Comparison of ENCODE assay signal across 9 cellular contexts in genomic region chr4:88820723-88821368, GRCh38.
A peak's percentile ranks its signal among the peaks of the same experiment; 100 is the strongest.
DNase-seq lines count a peak whose midpoint lies in the region; ATAC-seq and TF ChIP-seq lines count a peak whose summit lies in the region.
"Had no signal": no experiment of that assay in that cellular context is flagged by ENCODE, and none has a peak within 500 bp of the region (broad histone marks: within the 10 kb centered on the region; RNA-seq: fewer than 3 reads in every experiment).

No MANE protein-coding gene starts in this region.

- H3K9ac ChIP-seq in parathyroid adenoma: no peak overlapping the region

- no TSS peak for BruUV-seq in Calu3 (replicated peaks; lab: Mats Ljungman, UMichigan)

- H3K4me1 Mint-ChIP-seq in Calu3 (ENCODE audit: low read depth, unreplicated experiment): peaks cover 8% of the 10 kb centered on the region
- peaks cover 13 to 17% of the 10 kb centered on the region in 2 donors for H3K4me1 Mint-ChIP-seq in effector memory CD8-positive, alpha-beta T cell (ENCODE audit: low read depth in 2 of 2)

- ATAC-seq in effector memory CD8-positive, alpha-beta T cell (replicated peaks): no peak
- ATAC-seq in HG02588 (IDR thresholded peaks at IDR 0.05; ENCODE audit: unreplicated experiment) (no peak), HG03045 (IDR thresholded peaks at IDR 0.05; ENCODE audit: unreplicated experiment) (no peak)
- ATAC-seq: naive thymus-derived CD8-positive, alpha-beta T cell had no signal

- CTCF ChIA-PET in Calu3 (lab: Charles Lee): interaction anchor here (1.1 kb wide), 1 partner anchor 202 kb away, joined by 3 read pairs; no protein-coding TSS in a partner anchor

- H3K4me2 ChIP-seq in parathyroid adenoma (ENCODE audit: low read length): peak overlapping the region; percentile 79

- H3K36me3 ChIP-seq in parathyroid adenoma (ENCODE audit: control insufficient read depth, insufficient read depth, low read length): no peaks in the 10 kb centered on the region

- H3K27ac Mint-ChIP-seq in Calu3 (ENCODE audit: unreplicated experiment): peak overlapping the region; percentile 54
- peak overlapping the region; percentile 63 to 79 for H3K27ac Mint-ChIP-seq in effector memory CD8-positive, alpha-beta T cell

- H3K79me2 ChIP-seq in parathyroid adenoma: peaks cover 21% of the 10 kb centered on the region

- H2AFZ ChIP-seq in parathyroid adenoma: no peak overlapping the region

- DNase-seq in Calu3 (no peak), NCI-H2029 (lab: John Stamatoyannopoulos, UW) (peak; percentile 31), epidermal melanocyte (ENCODE audit: insufficient read length, low spot score) (no peak), NCI-H524 (lab: John Stamatoyannopoulos, UW) (no peak)
- DNase-seq in effector memory CD8-positive, alpha-beta T cell: no peak
- DNase-seq: naive thymus-derived CD8-positive, alpha-beta T cell had no signal

- no peaks in the 10 kb centered on the region for H3K27me3 Mint-ChIP-seq in Calu3 (ENCODE audit: unreplicated experiment)
- H3K27me3 Mint-ChIP-seq in effector memory CD8-positive, alpha-beta T cell: peaks cover 0 to 7% of the 10 kb centered on the region in 2 donors
- H3K27me3 Mint-ChIP-seq: naive thymus-derived CD8-positive, alpha-beta T cell had no signal

- H3K9me3 ChIP-seq in parathyroid adenoma (ENCODE audit: control insufficient read depth, low read length): no peaks in the 10 kb centered on the region

- peaks cover 15% of the 10 kb centered on the region for H3K36me3 Mint-ChIP-seq in Calu3 (ENCODE audit: insufficient read depth, unreplicated experiment)
- H3K36me3 Mint-ChIP-seq in effector memory CD8-positive, alpha-beta T cell (ENCODE audit: insufficient read depth): no peaks in the 10 kb centered on the region
- H3K36me3 Mint-ChIP-seq: naive thymus-derived CD8-positive, alpha-beta T cell had no signal

- TF ChIP-seq CTCF in Calu3 (IDR thresholded peaks at IDR 0.05; ENCODE audit: unreplicated experiment): no peak
- TF ChIP-seq CTCF in parathyroid adenoma (IDR thresholded peaks at IDR 0.05): no peak

- intact Hi-C loops in Calu3 (cut with micrococcal nuclease; ENCODE audit: unreplicated experiment): loop anchor here (5.0 kb wide), 2 partner anchors 291 to 294 kb away; partner anchors contain the start of gene TIGD2

- peak overlapping the region; percentile 94 for H3K27ac ChIP-seq in parathyroid adenoma

- peak overlapping the region; percentile 83 for H3K4me3 ChIP-seq in parathyroid adenoma (ENCODE audit: low read depth, low read length)

- H3K4me1 ChIP-seq in parathyroid adenoma: peaks cover 9% of the 10 kb centered on the region

- peak overlapping the region; percentile 66 for H3K4me3 Mint-ChIP-seq in Calu3 (ENCODE audit: low read depth, unreplicated experiment)
- no peak overlapping the region for H3K4me3 Mint-ChIP-seq in effector memory CD8-positive, alpha-beta T cell

- no peaks in the 10 kb centered on the region for H3K9me3 Mint-ChIP-seq in Calu3 (ENCODE audit: low read depth, unreplicated experiment)
- H3K9me3 Mint-ChIP-seq in effector memory CD8-positive, alpha-beta T cell: no peaks in the 10 kb centered on the region
- H3K9me3 Mint-ChIP-seq: naive thymus-derived CD8-positive, alpha-beta T cell had no signal

- H3K27me3 ChIP-seq in parathyroid adenoma (ENCODE audit: control insufficient read depth, insufficient read depth, low read length): no peaks in the 10 kb centered on the region
